ENCODE assay signal across 1 cellular context in genomic region chr3:125383744-125384143, GRCh38.
TF ChIP-seq lines count a peak whose summit lies in the region.

No MANE protein-coding gene starts in this region.

TF ChIP-seq in GM12878, 131 proteins besides CTCF, POLR2A, EP300 and RAD21:
- TF ChIP-seq TCF12 (IDR thresholded peaks at IDR 0.05; ENCODE audit: low read depth, low read length) (no peak), POU2F2 (IDR thresholded peaks at IDR 0.05; ENCODE audit: borderline replicate concordance, low read depth, low read length) (no peak), FOS (IDR thresholded peaks at IDR 0.05; ENCODE audit: borderline replicate concordance, extremely low read depth, insufficient read length) (no peak), FOXM1 (IDR thresholded peaks at IDR 0.05; ENCODE audit: low read depth, low read length) (no peak), PAX8 (IDR thresholded peaks at IDR 0.05) (no peak), BRCA1 (IDR thresholded peaks at IDR 0.05; ENCODE audit: low read depth, low read length) (no peak), ZBTB11 (CRISPR knock-in tag; IDR thresholded peaks at IDR 0.05) (no peak), SREBF2 (IDR thresholded peaks at IDR 0.05; ENCODE audit: low read length) (no peak), MAX (IDR thresholded peaks at IDR 0.05; ENCODE audit: low read depth, low read length) (no peak), MYB (IDR thresholded peaks at IDR 0.05; ENCODE audit: borderline replicate concordance, low read depth, low read length) (no peak), MYC (IDR thresholded peaks at IDR 0.05; ENCODE audit: insufficient read depth, insufficient read length, insufficient replicate concordance, low read length, severe bottlenecking) (no peak), CREM (IDR thresholded peaks at IDR 0.05; ENCODE audit: low read depth) (no peak), ZBTB33 (IDR thresholded peaks at IDR 0.05) (no peak), HDAC2 (IDR thresholded peaks at IDR 0.05) (no peak)
- TF ChIP-seq, protein P1, sequence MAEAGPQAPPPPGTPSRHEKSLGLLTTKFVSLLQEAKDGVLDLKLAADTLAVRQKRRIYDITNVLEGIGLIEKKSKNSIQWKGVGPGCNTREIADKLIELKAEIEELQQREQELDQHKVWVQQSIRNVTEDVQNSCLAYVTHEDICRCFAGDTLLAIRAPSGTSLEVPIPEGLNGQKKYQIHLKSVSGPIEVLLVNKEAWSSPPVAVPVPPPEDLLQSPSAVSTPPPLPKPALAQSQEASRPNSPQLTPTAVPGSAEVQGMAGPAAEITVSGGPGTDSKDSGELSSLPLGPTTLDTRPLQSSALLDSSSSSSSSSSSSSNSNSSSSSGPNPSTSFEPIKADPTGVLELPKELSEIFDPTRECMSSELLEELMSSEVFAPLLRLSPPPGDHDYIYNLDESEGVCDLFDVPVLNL (IDR thresholded peaks at IDR 0.05; ENCODE audit: low read depth, low read length): no peak
- TF ChIP-seq, protein P2, sequence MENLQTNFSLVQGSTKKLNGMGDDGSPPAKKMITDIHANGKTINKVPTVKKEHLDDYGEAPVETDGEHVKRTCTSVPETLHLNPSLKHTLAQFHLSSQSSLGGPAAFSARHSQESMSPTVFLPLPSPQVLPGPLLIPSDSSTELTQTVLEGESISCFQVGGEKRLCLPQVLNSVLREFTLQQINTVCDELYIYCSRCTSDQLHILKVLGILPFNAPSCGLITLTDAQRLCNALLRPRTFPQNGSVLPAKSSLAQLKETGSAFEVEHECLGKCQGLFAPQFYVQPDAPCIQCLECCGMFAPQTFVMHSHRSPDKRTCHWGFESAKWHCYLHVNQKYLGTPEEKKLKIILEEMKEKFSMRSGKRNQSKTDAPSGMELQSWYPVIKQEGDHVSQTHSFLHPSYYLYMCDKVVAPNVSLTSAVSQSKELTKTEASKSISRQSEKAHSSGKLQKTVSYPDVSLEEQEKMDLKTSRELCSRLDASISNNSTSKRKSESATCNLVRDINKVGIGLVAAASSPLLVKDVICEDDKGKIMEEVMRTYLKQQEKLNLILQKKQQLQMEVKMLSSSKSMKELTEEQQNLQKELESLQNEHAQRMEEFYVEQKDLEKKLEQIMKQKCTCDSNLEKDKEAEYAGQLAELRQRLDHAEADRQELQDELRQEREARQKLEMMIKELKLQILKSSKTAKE (IDR thresholded peaks at IDR 0.05; ENCODE audit: low read depth, poor library complexity, severe bottlenecking): no peak
